In the genomic region with DNA sequence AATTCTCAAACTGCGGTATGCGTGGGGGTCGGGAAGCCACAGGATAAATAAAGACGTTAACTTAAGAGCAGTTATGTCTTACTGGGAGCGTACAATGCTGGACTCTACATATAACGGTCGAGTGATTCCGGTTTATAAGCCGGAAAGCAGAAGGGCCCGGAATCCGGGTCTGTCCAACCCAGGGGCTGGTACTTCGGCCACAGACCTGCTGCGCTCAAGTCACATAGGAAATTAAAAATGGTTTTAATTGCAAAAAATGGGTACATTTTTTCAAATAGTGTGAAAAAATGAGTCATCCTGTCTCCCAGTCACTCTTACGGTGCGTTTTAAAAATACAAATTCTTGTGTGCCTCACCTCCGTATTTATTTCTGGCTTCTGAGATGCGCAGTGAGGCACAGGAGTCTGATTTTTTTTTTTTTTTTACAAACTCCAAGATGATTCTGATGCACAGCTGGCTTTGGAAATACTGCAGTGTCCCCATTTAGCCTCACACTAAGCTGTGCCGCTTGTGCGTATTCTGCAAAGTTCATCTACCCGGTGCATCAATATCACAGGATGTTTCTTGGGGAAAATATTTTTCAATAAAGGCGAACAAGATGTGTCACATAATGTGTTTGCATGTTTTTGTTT, we compare ENCODE assay signal across 7 cellular contexts. TPM values are rescaled to one million over a fixed set of nuclear protein-coding genes. Genes with fewer than 3 reads are reported as not detected.
A peak's percentile ranks its signal among the peaks of the same experiment; 100 is the strongest.
DNase-seq lines count a peak whose midpoint lies in the region; ATAC-seq, FAIRE-seq and TF ChIP-seq lines count a peak whose summit lies in the region.

No MANE protein-coding gene starts in this region.

- H3K79me2 ChIP-seq in HepG2 (ENCODE audit: insufficient read depth, low read length): peaks cover 24% of the 10 kb centered on the region

- H3K27ac Mint-ChIP-seq in brain: peak overlapping the region; percentile 90 to 100 (median 94)

- TF ChIP-seq EP300 in HepG2 (IDR thresholded peaks at IDR 0.05; ENCODE audit: low read depth in 2 of 2, low read length in 2 of 2) (no peak), HepG2 (CRISPR knock-in tag; IDR thresholded peaks at IDR 0.05; ENCODE audit: borderline replicate concordance) (no peak)

- peaks cover 0 to 7% (median 0%) of the 10 kb centered on the region in 5 experiments for H3K9me3 Mint-ChIP-seq in brain

- H3K36me3 Mint-ChIP-seq in brain: peaks cover 29% of the 10 kb centered on the region

- peak overlapping the region; percentile 88 to 98 (median 96) for H3K4me3 Mint-ChIP-seq in brain

- H3K4me1 ChIP-seq in HepG2 (ENCODE audit: insufficient read depth, low read length): peaks cover 51% of the 10 kb centered on the region
- H3K4me1 ChIP-seq in testis: peaks cover 14% of the 10 kb centered on the region

- H3K4me3 ChIP-seq in HepG2 (replicated peaks in 1 of 3; ENCODE audit: insufficient read depth in 1 of 3, low read depth in 2 of 3, low read length in 3 of 3): peak overlapping the region; percentile 65 to 91 (median 76)
- H3K4me3 ChIP-seq in testis: peak overlapping the region; percentile 96 to 99

- H2AFZ ChIP-seq in HepG2 (ENCODE audit: low read length): peak overlapping the region; percentile 62

- H3K9me3 ChIP-seq in HepG2 (ENCODE audit: low read length): no peaks in the 10 kb centered on the region
- no peaks in the 10 kb centered on the region for H3K9me3 ChIP-seq in testis

- peak overlapping the region; percentile 96 for H3K4me2 ChIP-seq in HepG2 (ENCODE audit: low read depth, low read length)

- H3K27ac ChIP-seq in HepG2 (ENCODE audit: extremely low read length, insufficient read depth, low read length) (peak overlapping the region; percentile 79), testis (peak overlapping the region; percentile 88 to 100)

- H4K20me1 ChIP-seq in HepG2 (ENCODE audit: insufficient read depth, low read length): no peaks in the 10 kb centered on the region

- TF ChIP-seq POLR2A in HepG2 (IDR thresholded peaks at IDR 0.05; ENCODE audit: insufficient read depth in 1 of 2, low read depth in 2 of 2, low read length in 2 of 2): no peak; a peak in 1 of 4 replicates
- no peak for TF ChIP-seq POLR2A in testis (IDR thresholded peaks at IDR 0.05)
- TF ChIP-seq POLR2A in GM12891 (IDR thresholded peaks at IDR 0.05; ENCODE audit: low read depth, low read length): no peak

- H3K36me3 ChIP-seq in HepG2 (replicated peaks in 1 of 2; ENCODE audit: control insufficient read depth in 1 of 2, insufficient read depth in 2 of 2, low read length in 2 of 2) (peaks cover 32 to 35% of the 10 kb centered on the region in 2 experiments; a peak in 4 of 5 replicates), testis (ENCODE audit: low read depth, missing control alignments) (no peaks in the 10 kb centered on the region)

- TF ChIP-seq CTCF in brain (conservative IDR thresholded peaks at IDR 0.05) (no peak), HepG2 (CRISPR knock-in tag; IDR thresholded peaks at IDR 0.05) (no peak), testis (IDR thresholded peaks at IDR 0.05) (no peak)

- ATAC-seq in GM19397 (IDR thresholded peaks at IDR 0.05; ENCODE audit: unreplicated experiment) (peak; percentile 9), HG03571 (IDR thresholded peaks at IDR 0.05; ENCODE audit: unreplicated experiment) (peak; percentile 3), HepG2 (peak; percentile 20)

- in situ Hi-C loops in HepG2 (cut with HindIII; ENCODE audit: extremely low pct_ligation_motif_present, low pct_unique_long_range_greater_than_20kb): no loop called here

- H3K27me3 ChIP-seq in HepG2 (ENCODE audit: control insufficient read depth in 1 of 2, insufficient read depth in 2 of 2, low read length in 2 of 2) (no peaks in the 10 kb centered on the region; a peak in 1 of 5 replicates), testis (no peaks in the 10 kb centered on the region)

- intact Hi-C loops in HepG2 (cut with micrococcal nuclease; ENCODE audit: unreplicated experiment): loop anchor here (2.0 kb wide), 2 partner anchors 45 to 79 kb away; a partner anchor contains a TSS
- intact Hi-C loops in testis (cut with DNase I; ENCODE audit: low total_unique reads): no loop called here

- FAIRE-seq in HepG2 (lab: Jason Lieb, UNC) (no peak), GM12891 (lab: Jason Lieb, UNC) (no peak)

- no peak for DNase-seq in HepG2 (ENCODE audit: low spot score)
- DNase-seq in testis: no peak
- no peak for DNase-seq in NCI-H1417 (lab: John Stamatoyannopoulos, UW)
- DNase-seq in GM12891 (ENCODE audit: insufficient read length, low spot score): no peak

- H3K4me1 Mint-ChIP-seq in brain: peaks cover 29% of the 10 kb centered on the region

- 14% methylated on average over 21 of the region's 21 CpGs for WGBS in HepG2 (ENCODE audit: low lambda C conversion rate)
- 2% methylated on average over 21 of the region's 21 CpGs for WGBS in testis, 2 donors

- TSS peak; percentile 79 for BruUV-seq in HepG2 (replicated peaks; lab: Mats Ljungman, UMichigan)

- no peak for TF ChIP-seq RAD21 in HepG2 (CRISPR knock-in tag; IDR thresholded peaks at IDR 0.05)

- H3K9ac ChIP-seq in HepG2 (ENCODE audit: insufficient read depth, low read depth, low read length): peak overlapping the region; percentile 85

- CTCF ChIA-PET in HepG2 (lab: Yijun Ruan, JAX; ENCODE audit: low intra/inter-chr PET ratio, low total read pairs): no interaction called here

- peaks cover 3% of the 10 kb centered on the region for H3K27me3 Mint-ChIP-seq in brain

- POLR2A ChIA-PET in HepG2 (lab: Yijun Ruan, JAX): interaction anchor here (0.6 to 5.9 kb wide), 36 partner anchors 8 to 738 kb away, joined by 3 to 201 read pairs (median 5); a partner anchor contains a TSS

RNA-seq across cellular contexts. Expression of a gene that starts 1.0 kb away (rescaled TPM):
- polyA plus RNA-seq in brain (ENCODE audit: insufficient read depth, low read depth, low replicate concordance): 90.9 TPM
- total RNA-seq in HepG2 (2016; rRNA removed; fragmentation: Illumina TruSeq; extraction: Trizol): 18.5 and 20.9 TPM in 2 replicates
- total RNA-seq in HepG2 (2016; cell fraction: cytosol; rRNA removed; fragmentation: Illumina TruSeq; extraction: Trizol; ENCODE audit: low read depth): 30.2 and 42.6 TPM in 2 replicates
- 17.6 and 21.4 TPM in 2 replicates for total RNA-seq in HepG2 (2016; cell fraction: insoluble cytoplasmic fraction; rRNA removed; fragmentation: Illumina TruSeq; extraction: Trizol)
- total RNA-seq in HepG2 (2016; cell fraction: membrane; rRNA removed; fragmentation: Illumina TruSeq; extraction: Trizol): 35.4 and 44.6 TPM in 2 replicates
- total RNA-seq in HepG2 (2016; cell fraction: nucleus; rRNA removed; fragmentation: Illumina TruSeq; extraction: Trizol): 19.3 and 21.9 TPM in 2 replicates
- polyA plus RNA-seq in HepG2 (2011; rRNA removed): 21.6 and 24.4 TPM in 2 replicates
- polyA plus RNA-seq in HepG2 (2011; cell fraction: cytosol; rRNA removed): 19.5 and 26.1 TPM in 2 replicates
- polyA plus RNA-seq in HepG2 (2011; cell fraction: nucleus; rRNA removed): 38.0 and 44.1 TPM in 2 replicates
- 22.9 and 30.3 TPM in 2 replicates for polyA plus RNA-seq in HepG2 (2012)
- 41.4 and 54.3 TPM in 2 replicates for polyA plus RNA-seq in HepG2 (2016; cell fraction: cytosol; fragmentation: Illumina TruSeq; extraction: Trizol; ENCODE audit: low read depth)
- 27.4 and 35.6 TPM in 2 replicates for polyA plus RNA-seq in HepG2 (2016; cell fraction: insoluble cytoplasmic fraction; fragmentation: Illumina TruSeq; extraction: Trizol; ENCODE audit: low read depth)
- polyA plus RNA-seq in HepG2 (2016; cell fraction: membrane; fragmentation: Illumina TruSeq; extraction: Trizol; ENCODE audit: low read depth): 51.1 and 55.4 TPM in 2 replicates
- 35.5 and 37.2 TPM in 2 replicates for polyA plus RNA-seq in HepG2 (2016; cell fraction: nucleus; fragmentation: Illumina TruSeq; extraction: Trizol; ENCODE audit: insufficient read depth, low read depth)
- polyA minus RNA-seq in HepG2 (2011; rRNA and poly(A)+ RNA removed; ENCODE audit: low replicate concordance): 40.1 and 74.5 TPM in 2 replicates
- polyA minus RNA-seq in HepG2 (2011; cell fraction: cytosol; rRNA and poly(A)+ RNA removed): 19.4 and 24.4 TPM in 2 replicates
- polyA minus RNA-seq in HepG2 (2011; cell fraction: nucleus; rRNA and poly(A)+ RNA removed): 55.2 and 63.6 TPM in 2 replicates
- 10 to 100 TPM; 39.4 to 48.7 TPM for total RNA-seq in testis
- polyA plus RNA-seq in testis (ENCODE audit: insufficient read depth, low read depth, low replicate concordance): 39.3 TPM
- polyA plus RNA-seq in GM12891 (2012; ENCODE audit: low read depth, missing spikeins): 21.5 TPM

RNA-seq across cellular contexts. Expression of a gene that starts 23.6 kb away (rescaled TPM):
- polyA plus RNA-seq in brain (ENCODE audit: insufficient read depth, low read depth, low replicate concordance) (65.5 TPM), HepG2 (2011; rRNA removed) (28.6 and 30.7 TPM in 2 replicates), testis (ENCODE audit: insufficient read depth, low read depth, low replicate concordance) (105 TPM)
- total RNA-seq in HepG2 (2016; rRNA removed; fragmentation: Illumina TruSeq; extraction: Trizol) (7.0 and 16.9 TPM in 2 replicates), testis (10 to 100 TPM; 53.3 to 80.0 TPM)
- 3.6 and 5.4 TPM in 2 replicates for total RNA-seq in HepG2 (2016; cell fraction: cytosol; rRNA removed; fragmentation: Illumina TruSeq; extraction: Trizol; ENCODE audit: low read depth)
- total RNA-seq in HepG2 (2016; cell fraction: insoluble cytoplasmic fraction; rRNA removed; fragmentation: Illumina TruSeq; extraction: Trizol): 5.7 and 18.2 TPM in 2 replicates
- 6.1 and 6.9 TPM in 2 replicates for total RNA-seq in HepG2 (2016; cell fraction: membrane; rRNA removed; fragmentation: Illumina TruSeq; extraction: Trizol)
- 18.3 and 22.2 TPM in 2 replicates for total RNA-seq in HepG2 (2016; cell fraction: nucleus; rRNA removed; fragmentation: Illumina TruSeq; extraction: Trizol)
- polyA plus RNA-seq in HepG2 (2011; cell fraction: cytosol; rRNA removed): 26.4 and 36.2 TPM in 2 replicates
- polyA plus RNA-seq in HepG2 (2011; cell fraction: nucleus; rRNA removed): 25.4 and 33.0 TPM in 2 replicates
- 13.5 and 20.7 TPM in 2 replicates for polyA plus RNA-seq in HepG2 (2012)
- polyA plus RNA-seq in HepG2 (2016; cell fraction: cytosol; fragmentation: Illumina TruSeq; extraction: Trizol; ENCODE audit: low read depth): 6.3 and 6.9 TPM in 2 replicates
- polyA plus RNA-seq in HepG2 (2016; cell fraction: insoluble cytoplasmic fraction; fragmentation: Illumina TruSeq; extraction: Trizol; ENCODE audit: low read depth): 7.2 and 10.5 TPM in 2 replicates
- polyA plus RNA-seq in HepG2 (2016; cell fraction: membrane; fragmentation: Illumina TruSeq; extraction: Trizol; ENCODE audit: low read depth): 7.7 and 8.9 TPM in 2 replicates
- 31.7 and 37.7 TPM in 2 replicates for polyA plus RNA-seq in HepG2 (2016; cell fraction: nucleus; fragmentation: Illumina TruSeq; extraction: Trizol; ENCODE audit: insufficient read depth, low read depth)
- polyA minus RNA-seq in HepG2 (2011; rRNA and poly(A)+ RNA removed; ENCODE audit: low replicate concordance): 3.3 and 51.4 TPM in 2 replicates
- polyA minus RNA-seq in HepG2 (2011; cell fraction: cytosol; rRNA and poly(A)+ RNA removed): 17.1 and 20.1 TPM in 2 replicates
- polyA minus RNA-seq in HepG2 (2011; cell fraction: nucleus; rRNA and poly(A)+ RNA removed): 8.1 and 10.7 TPM in 2 replicates
- 11.5 TPM for polyA plus RNA-seq in GM12891 (2012; ENCODE audit: low read depth, missing spikeins)

RNA-seq across cellular contexts. Expression of a gene that starts 36.5 kb away (rescaled TPM):
- polyA plus RNA-seq in brain (ENCODE audit: insufficient read depth, low read depth, low replicate concordance): 12.5 TPM
- total RNA-seq in HepG2 (2016; rRNA removed; fragmentation: Illumina TruSeq; extraction: Trizol): 6.0 and 13.7 TPM in 2 replicates
- 4.5 and 4.7 TPM in 2 replicates for total RNA-seq in HepG2 (2016; cell fraction: cytosol; rRNA removed; fragmentation: Illumina TruSeq; extraction: Trizol; ENCODE audit: low read depth)
- total RNA-seq in HepG2 (2016; cell fraction: insoluble cytoplasmic fraction; rRNA removed; fragmentation: Illumina TruSeq; extraction: Trizol): 5.0 and 12.7 TPM in 2 replicates
- 6.7 and 7.0 TPM in 2 replicates for total RNA-seq in HepG2 (2016; cell fraction: membrane; rRNA removed; fragmentation: Illumina TruSeq; extraction: Trizol)
- 18.8 and 22.0 TPM in 2 replicates for total RNA-seq in HepG2 (2016; cell fraction: nucleus; rRNA removed; fragmentation: Illumina TruSeq; extraction: Trizol)
- polyA plus RNA-seq in HepG2 (2011; rRNA removed): 9.7 and 12.3 TPM in 2 replicates
- polyA plus RNA-seq in HepG2 (2011; cell fraction: cytosol; rRNA removed): 3.3 and 4.6 TPM in 2 replicates
- polyA plus RNA-seq in HepG2 (2011; cell fraction: nucleus; rRNA removed): 62.4 and 81.3 TPM in 2 replicates
- 5.7 and 8.0 TPM in 2 replicates for polyA plus RNA-seq in HepG2 (2012)
- 1.5 TPM in 2 replicates for polyA plus RNA-seq in HepG2 (2016; cell fraction: cytosol; fragmentation: Illumina TruSeq; extraction: Trizol; ENCODE audit: low read depth)
- polyA plus RNA-seq in HepG2 (2016; cell fraction: insoluble cytoplasmic fraction; fragmentation: Illumina TruSeq; extraction: Trizol; ENCODE audit: low read depth): 5.1 and 7.0 TPM in 2 replicates
- 2.9 and 3.1 TPM in 2 replicates for polyA plus RNA-seq in HepG2 (2016; cell fraction: membrane; fragmentation: Illumina TruSeq; extraction: Trizol; ENCODE audit: low read depth)
- 40.5 and 45.7 TPM in 2 replicates for polyA plus RNA-seq in HepG2 (2016; cell fraction: nucleus; fragmentation: Illumina TruSeq; extraction: Trizol; ENCODE audit: insufficient read depth, low read depth)
- polyA minus RNA-seq in HepG2 (2011; rRNA and poly(A)+ RNA removed; ENCODE audit: low replicate concordance): 32.3 and 35.8 TPM in 2 replicates
- 3.4 and 4.0 TPM in 2 replicates for polyA minus RNA-seq in HepG2 (2011; cell fraction: cytosol; rRNA and poly(A)+ RNA removed)
- 42.4 and 45.0 TPM in 2 replicates for polyA minus RNA-seq in HepG2 (2011; cell fraction: nucleus; rRNA and poly(A)+ RNA removed)
- total RNA-seq in testis: 10 to 100 TPM; 50.5 to 53.5 TPM
- polyA plus RNA-seq in testis (ENCODE audit: insufficient read depth, low read depth, low replicate concordance): 25.3 TPM
- 13.5 TPM for polyA plus RNA-seq in GM12891 (2012; ENCODE audit: low read depth, missing spikeins)

RNA-seq across cellular contexts. Expression of a gene that starts 44.4 kb away (rescaled TPM):
- polyA plus RNA-seq in brain (ENCODE audit: insufficient read depth, low read depth, low replicate concordance) (89.7 TPM), HepG2 (2011; rRNA removed) (222 and 231 TPM in 2 replicates), testis (ENCODE audit: insufficient read depth, low read depth, low replicate concordance) (103 TPM)
- total RNA-seq in HepG2 (2016; rRNA removed; fragmentation: Illumina TruSeq; extraction: Trizol) (63.8 and 202 TPM in 2 replicates), testis (100 to 1,000 TPM; 112 to 223 TPM)
- 83.9 and 87.3 TPM in 2 replicates for total RNA-seq in HepG2 (2016; cell fraction: cytosol; rRNA removed; fragmentation: Illumina TruSeq; extraction: Trizol; ENCODE audit: low read depth)
- 57.2 and 212 TPM in 2 replicates for total RNA-seq in HepG2 (2016; cell fraction: insoluble cytoplasmic fraction; rRNA removed; fragmentation: Illumina TruSeq; extraction: Trizol)
- 50.4 and 53.1 TPM in 2 replicates for total RNA-seq in HepG2 (2016; cell fraction: membrane; rRNA removed; fragmentation: Illumina TruSeq; extraction: Trizol)
- 213 and 263 TPM in 2 replicates for total RNA-seq in HepG2 (2016; cell fraction: nucleus; rRNA removed; fragmentation: Illumina TruSeq; extraction: Trizol)
- polyA plus RNA-seq in HepG2 (2011; cell fraction: cytosol; rRNA removed): 240 and 265 TPM in 2 replicates
- 851 and 910 TPM in 2 replicates for polyA plus RNA-seq in HepG2 (2011; cell fraction: nucleus; rRNA removed)
- polyA plus RNA-seq in HepG2 (2012): 102 and 105 TPM in 2 replicates
- 37.4 and 39.2 TPM in 2 replicates for polyA plus RNA-seq in HepG2 (2016; cell fraction: cytosol; fragmentation: Illumina TruSeq; extraction: Trizol; ENCODE audit: low read depth)
- polyA plus RNA-seq in HepG2 (2016; cell fraction: insoluble cytoplasmic fraction; fragmentation: Illumina TruSeq; extraction: Trizol; ENCODE audit: low read depth): 82.4 and 101 TPM in 2 replicates
- polyA plus RNA-seq in HepG2 (2016; cell fraction: membrane; fragmentation: Illumina TruSeq; extraction: Trizol; ENCODE audit: low read depth): 45.6 and 51.6 TPM in 2 replicates
- 573 and 587 TPM in 2 replicates for polyA plus RNA-seq in HepG2 (2016; cell fraction: nucleus; fragmentation: Illumina TruSeq; extraction: Trizol; ENCODE audit: insufficient read depth, low read depth)
- polyA minus RNA-seq in HepG2 (2011; rRNA and poly(A)+ RNA removed; ENCODE audit: low replicate concordance): 289 and 410 TPM in 2 replicates
- 109 and 118 TPM in 2 replicates for polyA minus RNA-seq in HepG2 (2011; cell fraction: cytosol; rRNA and poly(A)+ RNA removed)
- polyA minus RNA-seq in HepG2 (2011; cell fraction: nucleus; rRNA and poly(A)+ RNA removed): 292 and 323 TPM in 2 replicates
- 34.7 TPM for polyA plus RNA-seq in GM12891 (2012; ENCODE audit: low read depth, missing spikeins)

RNA-seq across cellular contexts. Expression of a gene that starts 44.5 kb away (rescaled TPM):
- polyA plus RNA-seq in brain (ENCODE audit: insufficient read depth, low read depth, low replicate concordance) (1.9 TPM), HepG2 (2011; rRNA removed) (7.2 and 12.2 TPM in 2 replicates), testis (ENCODE audit: insufficient read depth, low read depth, low replicate concordance) (1.9 TPM)
- total RNA-seq in HepG2 (2016; rRNA removed; fragmentation: Illumina TruSeq; extraction: Trizol) (4.1 and 9.7 TPM in 2 replicates), testis (1 to 10 TPM; 7.0 to 9.1 TPM)
- 6.7 and 8.8 TPM in 2 replicates for total RNA-seq in HepG2 (2016; cell fraction: cytosol; rRNA removed; fragmentation: Illumina TruSeq; extraction: Trizol; ENCODE audit: low read depth)
- 6.0 and 9.5 TPM in 2 replicates for total RNA-seq in HepG2 (2016; cell fraction: insoluble cytoplasmic fraction; rRNA removed; fragmentation: Illumina TruSeq; extraction: Trizol)
- 7.3 and 9.1 TPM in 2 replicates for total RNA-seq in HepG2 (2016; cell fraction: membrane; rRNA removed; fragmentation: Illumina TruSeq; extraction: Trizol)
- total RNA-seq in HepG2 (2016; cell fraction: nucleus; rRNA removed; fragmentation: Illumina TruSeq; extraction: Trizol): 14.4 and 18.5 TPM in 2 replicates
- polyA plus RNA-seq in HepG2 (2011; cell fraction: cytosol; rRNA removed): 3.7 and 6.3 TPM in 2 replicates
- 57.9 and 58.9 TPM in 2 replicates for polyA plus RNA-seq in HepG2 (2011; cell fraction: nucleus; rRNA removed)
- polyA plus RNA-seq in HepG2 (2012): 4.2 and 4.6 TPM in 2 replicates
- 4.1 and 4.3 TPM in 2 replicates for polyA plus RNA-seq in HepG2 (2016; cell fraction: cytosol; fragmentation: Illumina TruSeq; extraction: Trizol; ENCODE audit: low read depth)
- 4.2 and 4.9 TPM in 2 replicates for polyA plus RNA-seq in HepG2 (2016; cell fraction: insoluble cytoplasmic fraction; fragmentation: Illumina TruSeq; extraction: Trizol; ENCODE audit: low read depth)
- polyA plus RNA-seq in HepG2 (2016; cell fraction: membrane; fragmentation: Illumina TruSeq; extraction: Trizol; ENCODE audit: low read depth): 3.9 and 4.0 TPM in 2 replicates
- polyA plus RNA-seq in HepG2 (2016; cell fraction: nucleus; fragmentation: Illumina TruSeq; extraction: Trizol; ENCODE audit: insufficient read depth, low read depth): 18.5 and 19.4 TPM in 2 replicates
- 1.3 and 16.0 TPM in 2 replicates for polyA minus RNA-seq in HepG2 (2011; rRNA and poly(A)+ RNA removed; ENCODE audit: low replicate concordance)
- 1.9 and 2.1 TPM in 2 replicates for polyA minus RNA-seq in HepG2 (2011; cell fraction: cytosol; rRNA and poly(A)+ RNA removed)
- 24.2 and 27.4 TPM in 2 replicates for polyA minus RNA-seq in HepG2 (2011; cell fraction: nucleus; rRNA and poly(A)+ RNA removed)
- polyA plus RNA-seq in GM12891 (2012; ENCODE audit: low read depth, missing spikeins): 2.6 TPM
